In genomic region chr2:150466770-150467640, GRCh38 we compare ENCODE assay signal across 13 cellular contexts. TPM values are rescaled to one million over a fixed set of nuclear protein-coding genes. Genes with fewer than 3 reads are reported as not detected.
A peak's percentile ranks its signal among the peaks of the same experiment; 100 is the strongest.
DNase-seq lines count a peak whose midpoint lies in the region; ATAC-seq and TF ChIP-seq lines count a peak whose summit lies in the region.
"Had no signal": no experiment of that assay in that cellular context is flagged by ENCODE, and none has a peak within 500 bp of the region (broad histone marks: within the 10 kb centered on the region; RNA-seq: fewer than 3 reads in every experiment).

No MANE protein-coding gene starts in this region.

- H3K4me1 ChIP-seq in gastroesophageal sphincter, result peaks cover 4 to 49% (median 9%) of the 10 kb centered on the region in 3 donors

- no peak overlapping the region for H3K27ac Mint-ChIP-seq in activated CD4-positive, alpha-beta T cell treated with anti-CD3 and anti-CD28 coated beads, Interleukin-2, amount 10 ng/mL, durations not matched to agents 24 days and 14 days
- H3K27ac Mint-ChIP-seq: activated CD4-positive, alpha-beta T cell treated with anti-CD3 and anti-CD28 coated beads for 36 hours; stimulated activated memory B cell treated with anti-CD40 and anti-IgM and Interleukin-4, amounts not matched to agents 10 μg/mL and 1 μg/mL and 100 μg/mL, for 72 hours had no signal

- WGBS in gastroesophageal sphincter (ENCODE audit: low coverage in 1 of 2), 2 donors, result 8 to 14% methylated on average over 5 of the region's 5 CpGs

- no peaks in the 10 kb centered on the region for H3K9me3 ChIP-seq in gastroesophageal sphincter

- no peak for TF ChIP-seq CTCF in gastroesophageal sphincter (IDR thresholded peaks at IDR 0.05)

- no peaks in the 10 kb centered on the region for H3K27me3 ChIP-seq in gastroesophageal sphincter

- H3K4me3 ChIP-seq in gastroesophageal sphincter (peak overlapping the region in 1 of 2 donors; percentile 17), skeletal muscle cell (ENCODE audit: low read depth, low read length) (no peak overlapping the region)

- no peaks in the 10 kb centered on the region for H3K9me3 Mint-ChIP-seq in activated CD4-positive, alpha-beta T cell treated with anti-CD3 and anti-CD28 coated beads, Interleukin-2, amount 10 ng/mL, durations not matched to agents 24 days and 14 days
- H3K9me3 Mint-ChIP-seq: stimulated activated memory B cell treated with anti-CD40 and anti-IgM and Interleukin-4, amounts not matched to agents 10 μg/mL and 1 μg/mL and 100 μg/mL, for 72 hours had no signal

- TF ChIP-seq EP300 in gastroesophageal sphincter (IDR thresholded peaks at IDR 0.05), result no peak

- peak; percentile 58 for DNase-seq in G401 (ENCODE audit: low spot score)
- DNase-seq in astrocyte of the hippocampus (ENCODE audit: low read depth, low spot score), result peak; percentile 61
- peak; percentile 67 for DNase-seq in skeletal muscle cell (ENCODE audit: low read depth)
- DNase-seq in activated CD4-positive, alpha-beta T cell treated with anti-CD3 and anti-CD28 coated beads, Interleukin-2, amount 10 ng/mL, durations not matched to agents 24 days and 14 days, result no peak
- no peak for DNase-seq in SK-N-DZ (ENCODE audit: low spot score)
- DNase-seq: activated CD4-positive, alpha-beta T cell treated with anti-CD3 and anti-CD28 coated beads for 36 hours; activated naive CD4-positive, alpha-beta T cell treated with Interleukin-2 at 50 U/mL for 16 hours; NCI-H1694 treated with DMSO at 0.1 percent for 48 hours had no signal

- in situ Hi-C loops in G401 (cut with HindIII; ENCODE audit: low sequenced_read_pairs), result no loop called here

- H3K4me3 Mint-ChIP-seq in activated CD4-positive, alpha-beta T cell treated with anti-CD3 and anti-CD28 coated beads, Interleukin-2, amount 10 ng/mL, durations not matched to agents 24 days and 14 days, result no peak overlapping the region
- H3K4me3 Mint-ChIP-seq: activated CD4-positive, alpha-beta T cell treated with anti-CD3 and anti-CD28 coated beads for 36 hours; stimulated activated memory B cell treated with anti-CD40 and anti-IgM and Interleukin-4, amounts not matched to agents 10 μg/mL and 1 μg/mL and 100 μg/mL, for 72 hours had no signal

- H3K27me3 Mint-ChIP-seq in activated CD4-positive, alpha-beta T cell treated with anti-CD3 and anti-CD28 coated beads, Interleukin-2, amount 10 ng/mL, durations not matched to agents 24 days and 14 days, result no peaks in the 10 kb centered on the region
- H3K27me3 Mint-ChIP-seq: activated CD4-positive, alpha-beta T cell treated with anti-CD3 and anti-CD28 coated beads for 36 hours; stimulated activated memory B cell treated with anti-CD40 and anti-IgM and Interleukin-4, amounts not matched to agents 10 μg/mL and 1 μg/mL and 100 μg/mL, for 72 hours had no signal

- no peaks in the 10 kb centered on the region for H3K36me3 Mint-ChIP-seq in activated CD4-positive, alpha-beta T cell treated with anti-CD3 and anti-CD28 coated beads, Interleukin-2, amount 10 ng/mL, durations not matched to agents 24 days and 14 days (ENCODE audit: low read depth)
- H3K36me3 Mint-ChIP-seq: stimulated activated memory B cell treated with anti-CD40 and anti-IgM and Interleukin-4, amounts not matched to agents 10 μg/mL and 1 μg/mL and 100 μg/mL, for 72 hours had no signal

- no peaks in the 10 kb centered on the region for H3K4me1 Mint-ChIP-seq in activated CD4-positive, alpha-beta T cell treated with anti-CD3 and anti-CD28 coated beads, Interleukin-2, amount 10 ng/mL, durations not matched to agents 24 days and 14 days
- H3K4me1 Mint-ChIP-seq: activated CD4-positive, alpha-beta T cell treated with anti-CD3 and anti-CD28 coated beads for 36 hours; stimulated activated memory B cell treated with anti-CD40 and anti-IgM and Interleukin-4, amounts not matched to agents 10 μg/mL and 1 μg/mL and 100 μg/mL, for 72 hours had no signal

- H3K27ac ChIP-seq in gastroesophageal sphincter, result peak overlapping the region; percentile 72 to 85 (median 74)
- H3K27ac ChIP-seq: C4-2B had no signal

- ATAC-seq in gastroesophageal sphincter (peak; percentile 66), GM18520 (IDR thresholded peaks at IDR 0.05; ENCODE audit: unreplicated experiment) (no peak), GM21381 (IDR thresholded peaks at IDR 0.05; ENCODE audit: unreplicated experiment) (no peak)
- ATAC-seq: activated CD4-positive, alpha-beta T cell treated with anti-CD3 and anti-CD28 coated beads for 36 hours; stimulated activated memory B cell treated with anti-CD40 and anti-IgM and Interleukin-4, amounts not matched to agents 10 μg/mL and 1 μg/mL and 100 μg/mL, for 72 hours had no signal

- intact Hi-C loops in activated CD4-positive, alpha-beta T cell treated with anti-CD3 and anti-CD28 coated beads, Interleukin-2, amount 10 ng/mL, durations not matched to agents 24 days and 14 days (cut with micrococcal nuclease), result no loop called here

- peaks cover 2 to 34% of the 10 kb centered on the region in 2 donors for H3K36me3 ChIP-seq in gastroesophageal sphincter

- no peak for TF ChIP-seq POLR2A in gastroesophageal sphincter (IDR thresholded peaks at IDR 0.05)

RNA-seq across cellular contexts. Expression of gene RND3, which starts 20.5 kb away (rescaled TPM):
- 222 and 277 TPM in 2 replicates for total RNA-seq in G401 (2014; rRNA removed; shearing (Covaris generic))
- 100 to 1,000 TPM in 2 of 4 donors, 10 to 100 TPM in 2; 31.0 to 154 (median 81.0) TPM for total RNA-seq in gastroesophageal sphincter
- not detected in 2 replicates for total RNA-seq in activated CD4-positive, alpha-beta T cell treated with anti-CD3 and anti-CD28 coated beads, Interleukin-2, amount 10 ng/mL, durations not matched to agents 24 days and 14 days
- 36.7 and 41.0 TPM in 2 replicates for polyA plus RNA-seq in SK-N-DZ (2014; cell fraction: cytosol; rRNA removed)
- 30.7 and 41.1 TPM in 2 replicates for polyA plus RNA-seq in SK-N-DZ (2014; cell fraction: nucleus; rRNA removed)
- total RNA-seq: activated CD4-positive, alpha-beta T cell treated with anti-CD3 and anti-CD28 coated beads for 36 hours had no signal

Comparison
In these comparisons a context has a peak if more than half of its experiments do, and no peak if none do; other contexts are left out.
1. DNase-seq: peak in G401 (single experiment), astrocyte of the hippocampus (single experiment) and skeletal muscle cell (single experiment); none in activated CD4-positive, alpha-beta T cell treated with anti-CD3 and anti-CD28 coated beads, Interleukin-2, amount 10 ng/mL, durations not matched to agents 24 days and 14 days (single experiment) and SK-N-DZ (single experiment).
2. RNA of gene RND3, which starts 20.5 kb away (total RNA-seq): 222 to 277 TPM in G401 and 31.0 to 154 TPM in gastroesophageal sphincter; not detected in activated CD4-positive, alpha-beta T cell treated with anti-CD3 and anti-CD28 coated beads, Interleukin-2, amount 10 ng/mL, durations not matched to agents 24 days and 14 days; every median in the first group is over 10 times any median in the second.